Comparison of ENCODE assay signal across 1 cellular context in genomic region chr9:131719262-131719908, GRCh38.
TF ChIP-seq lines count a peak whose summit lies in the region.

No MANE protein-coding gene starts in this region.

TF ChIP-seq in GM12878, 131 proteins besides CTCF, POLR2A, EP300 and RAD21 (continued from another document):
- no peak for TF ChIP-seq BCLAF1 (IDR thresholded peaks at IDR 0.05)
- TF ChIP-seq ATF3 (IDR thresholded peaks at IDR 0.05; ENCODE audit: borderline replicate concordance, extremely low read depth, low read depth, low read length) = no peak
- peak; percentile 91 for TF ChIP-seq ZNF384 (IDR thresholded peaks at IDR 0.05; ENCODE audit: borderline replicate concordance, low read depth, low read length)
- TF ChIP-seq ETV6 (conservative IDR thresholded peaks at IDR 0.05 in 1 of 2, IDR thresholded peaks at IDR 0.05 in 1 of 2; ENCODE audit: borderline replicate concordance in 1 of 2, low read depth in 1 of 2) = no peak
- peak; percentile 40; the same call in 1 of the 2 replicates for TF ChIP-seq SPI1 (IDR thresholded peaks at IDR 0.05; ENCODE audit: borderline replicate concordance, insufficient read depth, low read depth, low read length)
- no peak for TF ChIP-seq REST (IDR thresholded peaks at IDR 0.05; ENCODE audit: low read depth, low read length)
- no peak for TF ChIP-seq MEF2A (IDR thresholded peaks at IDR 0.05; ENCODE audit: insufficient read depth, low read depth, low read length)
- peak; percentile 97 for TF ChIP-seq ZNF592 (IDR thresholded peaks at IDR 0.05)
- no peak for TF ChIP-seq NR2C2 (IDR thresholded peaks at IDR 0.05; ENCODE audit: borderline replicate concordance, control insufficient read depth, insufficient read length, low read depth)
- no peak for TF ChIP-seq DPF2 (IDR thresholded peaks at IDR 0.05)
- peak; percentile 31; the same call in 1 of the 2 replicates for TF ChIP-seq YY1 (IDR thresholded peaks at IDR 0.05; ENCODE audit: low read depth, low read length)
- TF ChIP-seq ZBED1 (IDR thresholded peaks at IDR 0.05; ENCODE audit: borderline replicate concordance) = no peak
- TF ChIP-seq E2F8 (IDR thresholded peaks at IDR 0.05; ENCODE audit: low read depth, partially characterized antibody) = no peak
- TF ChIP-seq PAX5 (IDR thresholded peaks at IDR 0.05; ENCODE audit: borderline replicate concordance, low read depth, low read length) = no peak
- peak; percentile 69; the same call in 1 of the 2 replicates for TF ChIP-seq ZBTB4 (CRISPR knock-in tag; IDR thresholded peaks at IDR 0.05)
- TF ChIP-seq ZNF687 (IDR thresholded peaks at IDR 0.05) = peak; percentile 98
